Comparison of ENCODE assay signal across 18 cellular contexts in genomic region chr1:10852998-10853520, GRCh38. TPM values are rescaled to one million over a fixed set of nuclear protein-coding genes. Genes with fewer than 3 reads are reported as not detected.
DNase-seq lines count a peak whose midpoint lies in the region; ATAC-seq, FAIRE-seq and TF ChIP-seq lines count a peak whose summit lies in the region.
"Had no signal": no experiment of that assay in that cellular context is flagged by ENCODE, and none has a peak within 500 bp of the region (broad histone marks: within the 10 kb centered on the region; RNA-seq: fewer than 3 reads in every experiment).

No MANE protein-coding gene starts in this region.

- no peak for TF ChIP-seq CTCF in HEK293 (tag by site-specific recombination; IDR thresholded peaks at IDR 0.05)
- TF ChIP-seq CTCF in GM12878 (IDR thresholded peaks at IDR 0.05 in 2 of 3, conservative IDR thresholded peaks at IDR 0.05 in 1 of 3; ENCODE audit: control insufficient read depth in 2 of 3, extremely low read depth in 1 of 3, insufficient read depth in 1 of 3, low read depth in 3 of 3, low read length in 3 of 3): no peak
- TF ChIP-seq CTCF in osteoblast (IDR thresholded peaks at IDR 0.05; ENCODE audit: extremely low read depth, low read depth, low read length): no peak

- POLR2A ChIA-PET in HEK293 (lab: Yijun Ruan, JAX) (no interaction called here), GM12878 (lab: Charles Lee) (no interaction called here)

- no peak for TF ChIP-seq POLR2A in GM12878 (IDR thresholded peaks at IDR 0.05; ENCODE audit: low read depth, low read length)

- RAD21 ChIA-PET in GM12878 (lab: Charles Lee; ENCODE audit: unreplicated experiment): no interaction called here

- in situ Hi-C loops in GM12878 (cut with MboI): no loop called here

- DNase-seq in GM12878 (ENCODE audit: low read depth, low spot score): no peak
- DNase-seq in osteoblast (ENCODE audit: insufficient read length, low spot score, missing footprints): peak; percentile 13
- DNase-seq in stimulated activated CD4-positive, alpha-beta T cell treated with anti-CD3 and anti-CD28 coated beads, Interleukin-12 subunit alpha, Interleukin-12 subunit beta, amount 100 ng/mL, for 4 hours: no peak
- DNase-seq: ACHN; BE2C; C1 segment of cervical spinal cord; Caco-2; CD4-positive, CD25-positive, alpha-beta regulatory T cell; IMR-90 had no signal

- WGBS in GM12878 (ENCODE audit: insufficient coverage, insufficient replicate concordance, low lambda C conversion rate, missing lambda C conversion rate): 29% methylated on average over 6 of the region's 6 CpGs

- H3K9ac ChIP-seq in GM12878 (ENCODE audit: control insufficient read depth, insufficient read depth, low read length): no peak overlapping the region
- no peak overlapping the region for H3K9ac ChIP-seq in skeletal muscle tissue (ENCODE audit: low read depth in 1 of 3, low read length in 3 of 3)

- no peaks in the 10 kb centered on the region for H3K9me3 ChIP-seq in HEK293 (ENCODE audit: control insufficient read depth, insufficient read depth, low read depth, low read length)
- H3K9me3 ChIP-seq in GM12878 (replicated peaks; ENCODE audit: control insufficient read depth, insufficient read depth, low read length): peaks cover 2% of the 10 kb centered on the region; the same call in 1 of the 3 replicates
- no peaks in the 10 kb centered on the region for H3K9me3 ChIP-seq in osteoblast (ENCODE audit: low read depth, low read length)
- peaks cover 0 to 6% (median 0%) of the 10 kb centered on the region in 3 donors for H3K9me3 ChIP-seq in skeletal muscle tissue (ENCODE audit: control insufficient read depth in 3 of 3, low read length in 3 of 3)
- H3K9me3 ChIP-seq: BE2C, Caco-2 had no signal

- SMC1A ChIA-PET in GM12878 (lab: Charles Lee; ENCODE audit: uncharacterized antibody, unreplicated experiment): no interaction called here

- no peaks in the 10 kb centered on the region for H3K79me2 ChIP-seq in GM12878 (ENCODE audit: control insufficient read depth, insufficient read depth, low read length)
- H3K79me2 ChIP-seq in osteoblast (ENCODE audit: insufficient read depth, low read length): no peaks in the 10 kb centered on the region

- no peak for TF ChIP-seq RAD21 in GM12878 (IDR thresholded peaks at IDR 0.05; ENCODE audit: insufficient read depth, low read depth, low read length)

- H3K36me3 ChIP-seq in HEK293 (ENCODE audit: control insufficient read depth in 2 of 2, insufficient read depth in 1 of 2, low read length in 2 of 2): no peaks in the 10 kb centered on the region
- H3K36me3 ChIP-seq in GM12878 (ENCODE audit: control insufficient read depth in 2 of 2, insufficient read depth in 2 of 2, low read length in 1 of 2): no peaks in the 10 kb centered on the region
- no peaks in the 10 kb centered on the region for H3K36me3 ChIP-seq in osteoblast (ENCODE audit: insufficient read depth, low read length)
- no peaks in the 10 kb centered on the region for H3K36me3 ChIP-seq in skeletal muscle tissue (ENCODE audit: control insufficient read depth in 3 of 3, insufficient read depth in 3 of 3, low read length in 3 of 3)
- H3K36me3 ChIP-seq: BE2C, HAP-1 had no signal

- no peaks in the 10 kb centered on the region for H3K4me1 ChIP-seq in HEK293 (ENCODE audit: control insufficient read depth, insufficient read depth, low read length)
- no peaks in the 10 kb centered on the region for H3K4me1 ChIP-seq in GM12878 (ENCODE audit: control insufficient read depth, insufficient read depth, low read length)
- H3K4me1 ChIP-seq in osteoblast (ENCODE audit: insufficient read depth, low read length): no peaks in the 10 kb centered on the region
- H3K4me1 ChIP-seq in skeletal muscle tissue (ENCODE audit: control insufficient read depth in 3 of 3, insufficient read depth in 3 of 3, low read length in 3 of 3): peaks cover 27 to 51% (median 50%) of the 10 kb centered on the region in 3 donors
- H3K4me1 ChIP-seq: BE2C, Caco-2, HAP-1 had no signal

- no peak overlapping the region for H3K27ac ChIP-seq in HEK293 (ENCODE audit: extremely low read depth, low read depth, low read length)
- H3K27ac ChIP-seq in GM12878 (ENCODE audit: control insufficient read depth, insufficient read depth): no peak overlapping the region
- H3K27ac ChIP-seq in osteoblast (ENCODE audit: low read depth, low read length): no peak overlapping the region
- H3K27ac ChIP-seq in skeletal muscle tissue (ENCODE audit: low read depth, low read length): peak overlapping the region; percentile 79

- H3K4me3 ChIP-seq in HEK293 (ENCODE audit: low read depth, low read length): no peak overlapping the region
- H3K4me3 ChIP-seq in GM12878: no peak overlapping the region
- H3K4me3 ChIP-seq in osteoblast (ENCODE audit: insufficient read depth, low read length): no peak overlapping the region
- no peak overlapping the region for H3K4me3 ChIP-seq in skeletal muscle tissue (ENCODE audit: low read length in 3 of 3)
- H3K4me3 ChIP-seq: HAP-1, K562 had no signal

- intact Hi-C loops in GM12878 (cut with micrococcal nuclease; ENCODE audit: unreplicated experiment): no loop called here

- CTCF ChIA-PET in HEK293 (lab: Yijun Ruan, JAX) (no interaction called here), GM12878 (lab: Yijun Ruan, JAX) (no interaction called here)

- ATAC-seq in GM12878 (no peak), GM18520 (IDR thresholded peaks at IDR 0.05; ENCODE audit: unreplicated experiment) (no peak), GM18873 (IDR thresholded peaks at IDR 0.05; ENCODE audit: low FRiP score, unreplicated experiment) (no peak)
- ATAC-seq: K562 had no signal

- no peak overlapping the region for H2AFZ ChIP-seq in GM12878 (ENCODE audit: control insufficient read depth, low read depth, low read length)
- no peak overlapping the region for H2AFZ ChIP-seq in osteoblast (ENCODE audit: low read length)

- no TSS peak for BruUV-seq in GM12878 (replicated peaks; lab: Mats Ljungman, UMichigan)

- no peaks in the 10 kb centered on the region for H4K20me1 ChIP-seq in GM12878 (ENCODE audit: control insufficient read depth, insufficient read depth)
- H4K20me1 ChIP-seq in osteoblast (ENCODE audit: insufficient read depth, low read length): no peaks in the 10 kb centered on the region

- peak; percentile 44 for FAIRE-seq in GM12878 (lab: Jason Lieb, UNC)
- FAIRE-seq: A204.1, D721Med, G401.6, K562 had no signal

- H3K27me3 ChIP-seq in GM12878 (replicated peaks in 1 of 2; ENCODE audit: control insufficient read depth in 2 of 2, insufficient read depth in 2 of 2, low read length in 1 of 2): peaks cover 0 to 3% of the 10 kb centered on the region in 2 experiments; a peak in 2 of 4 replicates
- peaks cover 26% of the 10 kb centered on the region for H3K27me3 ChIP-seq in osteoblast (ENCODE audit: insufficient read depth, low read length)
- no peaks in the 10 kb centered on the region for H3K27me3 ChIP-seq in skeletal muscle tissue (ENCODE audit: control insufficient read depth in 3 of 3, insufficient read depth in 3 of 3, low read length in 3 of 3)
- H3K27me3 ChIP-seq: BE2C had no signal

- TF ChIP-seq EP300 in GM12878 (IDR thresholded peaks at IDR 0.05; ENCODE audit: borderline replicate concordance in 1 of 2, control insufficient read depth in 1 of 2, low read depth in 2 of 2, low read length in 2 of 2): no peak

- no peak overlapping the region for H3K4me2 ChIP-seq in GM12878 (ENCODE audit: control insufficient read depth, insufficient read depth)
- no peak overlapping the region for H3K4me2 ChIP-seq in osteoblast (ENCODE audit: insufficient read depth, low read length)

TF ChIP-seq in HEK293, 187 proteins besides CTCF, POLR2A, EP300 and RAD21 (continues in another document):
- TF ChIP-seq GLIS2 (tag by site-specific recombination; IDR thresholded peaks at IDR 0.05) (no peak), ZNF843 (tag by site-specific recombination; IDR thresholded peaks at IDR 0.05) (no peak), SP2 (tag by site-specific recombination; IDR thresholded peaks at IDR 0.05) (no peak), ZBTB17 (tag by site-specific recombination; IDR thresholded peaks at IDR 0.05) (no peak), ZNF266 (tag by site-specific recombination; IDR thresholded peaks at IDR 0.05; ENCODE audit: low read depth) (0 out of 2 replicates have a peak, but pooled peaks have one; percentile 1), ZNF544 (tag by site-specific recombination; IDR thresholded peaks at IDR 0.05) (0 out of 2 replicates have a peak, but pooled peaks have one; percentile 29), YY2 (tag by site-specific recombination; IDR thresholded peaks at IDR 0.05) (peak; percentile 11; the same call in 1 of the 2 replicates)

RNA-seq across cellular contexts. Expression of gene CASZ1, which starts 56.6 kb away (rescaled TPM):
- total RNA-seq in GM12878 (2013; cell fraction: nucleolus; rRNA removed): 10.0 and 10.2 TPM in 2 replicates
- 4.0 and 4.9 TPM in 2 replicates for total RNA-seq in GM12878 (2014; rRNA removed)
- total RNA-seq in GM12878 (2014; rRNA removed; fragmentation: Illumina TruSeq; extraction: Trizol): 2.8 and 3.2 TPM in 2 replicates
- total RNA-seq in GM12878 (2021): 9.8 and 11.8 TPM in 2 replicates
- polyA plus RNA-seq in GM12878 (2011; ENCODE audit: low read depth): 0.63 TPM
- polyA plus RNA-seq in GM12878 (2011; rRNA removed): 1.1 and 3.1 TPM in 2 replicates
- polyA plus RNA-seq in GM12878 (2011; cell fraction: cytosol; rRNA removed): 3.1 and 4.3 TPM in 2 replicates
- 9.1 and 14.4 TPM in 2 replicates for polyA plus RNA-seq in GM12878 (2011; cell fraction: nucleus; rRNA removed)
- 2.1 and 2.2 TPM in 2 replicates for polyA plus RNA-seq in GM12878 (2012)
- polyA plus RNA-seq in GM12878 (2014; fragmentation: Illumina TruSeq; extraction: Trizol): 2.5 and 5.7 TPM in 2 replicates
- polyA plus RNA-seq in GM12878 (2014; fragmentation: Nextera tagmentation; extraction: Ambion mirVana): 1 to 10 TPM in 1 of 2 experiments, under 1 TPM in 1; 0.52 to 2.0 TPM
- 3.9 and 8.3 TPM in 2 replicates for polyA plus RNA-seq in GM12878 (2014; rRNA removed)
- 1 to 10 TPM; 3.5 to 4.3 TPM for polyA plus RNA-seq in GM12878 (2016; fragmentation: Nextera tagmentation; extraction: Ambion mirVana)
- 5.8 and 7.0 TPM in 2 replicates for polyA minus RNA-seq in GM12878 (2011; rRNA and poly(A)+ RNA removed)
- 3.3 and 4.8 TPM in 2 replicates for polyA minus RNA-seq in GM12878 (2011; cell fraction: cytosol; rRNA and poly(A)+ RNA removed)
- polyA minus RNA-seq in GM12878 (2011; cell fraction: nucleus; rRNA and poly(A)+ RNA removed): 2.9 and 7.5 TPM in 2 replicates
- total RNA-seq in osteoblast: 0.36 and 0.59 TPM in 2 replicates
- 26.1 TPM for total RNA-seq in skeletal muscle tissue
